In the genomic region with DNA sequence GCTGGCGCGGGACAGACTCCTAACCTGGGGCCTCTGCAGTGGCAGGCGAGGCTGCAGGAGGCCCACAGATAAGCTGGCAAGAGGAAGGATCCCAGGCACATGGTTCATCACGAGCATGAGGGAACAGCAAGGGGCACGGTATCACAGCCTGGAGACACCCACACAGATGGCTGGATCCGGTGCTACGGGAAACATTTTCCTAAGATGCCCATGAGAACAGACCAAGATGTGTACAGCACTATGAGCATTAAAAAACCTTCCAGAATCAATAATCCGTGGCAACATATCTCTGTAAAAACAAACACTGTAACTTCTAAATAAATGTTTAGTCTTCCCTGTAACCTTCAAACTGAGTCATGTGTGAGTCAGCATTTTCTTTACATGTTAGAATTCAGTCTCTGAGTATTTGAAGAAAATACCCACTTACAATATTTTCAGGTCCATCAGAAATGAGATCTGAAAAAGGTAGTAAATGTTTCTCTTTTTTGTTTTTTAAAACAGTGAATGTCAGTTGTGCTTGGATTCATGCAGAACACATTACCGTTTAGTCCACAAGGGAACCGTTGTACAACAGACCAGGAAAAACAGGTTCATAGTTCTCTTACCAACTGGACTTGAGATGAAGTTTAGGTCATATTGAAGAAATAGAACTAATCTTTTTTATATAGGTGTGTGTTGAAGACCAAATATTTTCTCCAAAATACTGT, we compare ENCODE assay signal across 8 cellular contexts.
DNase-seq lines count a peak whose midpoint lies in the region; ATAC-seq and TF ChIP-seq lines count a peak whose summit lies in the region.

No MANE protein-coding gene starts in this region.

- H3K4me3 Mint-ChIP-seq in chondrocyte (ENCODE audit: unreplicated experiment) (peak overlapping the region; percentile 13), CD14-positive monocyte (no peak overlapping the region)

- no peaks in the 10 kb centered on the region for H3K27me3 ChIP-seq in muscle layer of duodenum (ENCODE audit: low read depth, low read length)

- H3K36me3 ChIP-seq in muscle layer of duodenum (ENCODE audit: control insufficient read depth in 1 of 2, insufficient read depth in 2 of 2, low read length in 2 of 2), result peaks cover 7 to 18% of the 10 kb centered on the region in 2 donors

- peak; percentile 71 for DNase-seq in AG09319 (ENCODE audit: extremely low read depth, low read depth)
- peak; percentile 90 for DNase-seq in M059J (ENCODE audit: low read depth)
- DNase-seq in chondrocyte (ENCODE audit: low spot score), result no peak
- DNase-seq in CD14-positive monocyte (ENCODE audit: low spot score), result no peak
- DNase-seq in stimulated activated CD4-positive, alpha-beta T cell treated with anti-CD3 and anti-CD28 coated beads, Interleukin-1b, Interleukin-23, amount 100 ng/mL, for 48 hours, result no peak

- no peaks in the 10 kb centered on the region for H3K9me3 Mint-ChIP-seq in chondrocyte (ENCODE audit: low read depth)
- no peaks in the 10 kb centered on the region for H3K9me3 Mint-ChIP-seq in CD14-positive monocyte

- intact Hi-C loops in CD14-positive monocyte (cut with micrococcal nuclease), result no loop called here

- peaks cover 12% of the 10 kb centered on the region for H3K4me1 Mint-ChIP-seq in chondrocyte (ENCODE audit: low read depth)
- peaks cover 12% of the 10 kb centered on the region for H3K4me1 Mint-ChIP-seq in CD14-positive monocyte

- H3K27ac ChIP-seq in muscle layer of duodenum (ENCODE audit: low read length), result peak overlapping the region; percentile 39

- no peaks in the 10 kb centered on the region for H3K27me3 Mint-ChIP-seq in chondrocyte (ENCODE audit: low read depth)
- peaks cover 2 to 15% (median 6%) of the 10 kb centered on the region in 3 donors for H3K27me3 Mint-ChIP-seq in CD14-positive monocyte (ENCODE audit: low read depth in 3 of 3)

- H3K36me3 Mint-ChIP-seq in chondrocyte (ENCODE audit: low read depth) (peaks cover 8% of the 10 kb centered on the region), CD14-positive monocyte (no peaks in the 10 kb centered on the region)

- ATAC-seq in HG02884 (IDR thresholded peaks at IDR 0.05; ENCODE audit: unreplicated experiment) (no peak), GM21381 (IDR thresholded peaks at IDR 0.05; ENCODE audit: unreplicated experiment) (no peak)

- H3K4me1 ChIP-seq in muscle layer of duodenum (ENCODE audit: control insufficient read depth in 1 of 2, insufficient read depth in 2 of 2, low read length in 2 of 2), result peaks cover 0 to 26% of the 10 kb centered on the region in 2 donors

- H3K4me3 ChIP-seq in muscle layer of duodenum (ENCODE audit: low read depth in 1 of 2, low read length in 2 of 2), result no peak overlapping the region

- H3K27ac Mint-ChIP-seq in chondrocyte (ENCODE audit: unreplicated experiment), result peak overlapping the region; percentile 79
- peak overlapping the region in 1 of 7 donors; percentile 11 for H3K27ac Mint-ChIP-seq in CD14-positive monocyte

- TF ChIP-seq CTCF in AG09319 (IDR thresholded peaks at IDR 0.05; ENCODE audit: low read depth, low read length) (no peak), chondrocyte (IDR thresholded peaks at IDR 0.05) (no peak), CD14-positive monocyte (IDR thresholded peaks at IDR 0.05) (no peak)

- no peaks in the 10 kb centered on the region for H3K9me3 ChIP-seq in muscle layer of duodenum (ENCODE audit: control insufficient read depth in 1 of 2, low read length in 2 of 2)

Comparison
In these comparisons a context has a peak if more than half of its experiments do, and no peak if none do; other contexts are left out.
1. DNase-seq: peak in AG09319 (single experiment) and M059J (single experiment); none in chondrocyte (single experiment), CD14-positive monocyte (single experiment) and stimulated activated CD4-positive, alpha-beta T cell treated with anti-CD3 and anti-CD28 coated beads, Interleukin-1b, Interleukin-23, amount 100 ng/mL, for 48 hours (single experiment).